8 cellular contexts compared by ENCODE assay signal in genomic region chr5:6448622-6449464, GRCh38. TPM values are rescaled to one million over a fixed set of nuclear protein-coding genes. Genes with fewer than 3 reads are reported as not detected.
DNase-seq lines count a peak whose midpoint lies in the region; ATAC-seq and TF ChIP-seq lines count a peak whose summit lies in the region.

A gene with protein sequence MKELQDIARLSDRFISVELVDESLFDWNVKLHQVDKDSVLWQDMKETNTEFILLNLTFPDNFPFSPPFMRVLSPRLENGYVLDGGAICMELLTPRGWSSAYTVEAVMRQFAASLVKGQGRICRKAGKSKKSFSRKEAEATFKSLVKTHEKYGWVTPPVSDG (plus strand): TSS chr5:6448859. CDS start chr5:6448894, 35 bp downstream.

- H3K4me3 ChIP-seq in KMS-11 (IDR thresholded peaks at IDR 0.05; ENCODE audit: insufficient read depth, low read depth, low read length) = no peak within 1 kb of the TSS
- peak within 1 kb of the TSS; percentile 67 to 72 for H3K4me3 ChIP-seq in ascending aorta
- peak within 1 kb of the TSS; percentile 64 for H3K4me3 ChIP-seq in iPS-18c (ENCODE audit: insufficient read depth, low read depth, low read length)
- peak within 1 kb of the TSS in 7 of 8 donors; percentile 12 to 67 (median 31) for H3K4me3 ChIP-seq in spleen

- H3K4me1 ChIP-seq in KMS-11 (ENCODE audit: low read depth, poor library complexity, severe bottlenecking) = peaks cover 41% of the 10 kb centered on the region
- H3K4me1 ChIP-seq in ascending aorta = peaks cover 0 to 14% of the 10 kb centered on the region in 2 donors
- H3K4me1 ChIP-seq in spleen = peaks cover 0 to 18% (median 9%) of the 10 kb centered on the region in 6 donors

- peak within 1 kb of the TSS; percentile 97 for H3K4me2 ChIP-seq in KMS-11

- TF ChIP-seq POLR2A in spleen (IDR thresholded peaks at IDR 0.05) = no peak

- no peak within 1 kb of the TSS for H2AFZ ChIP-seq in KMS-11 (ENCODE audit: low read depth)

- peak within 1 kb of the TSS; percentile 58 for H3K27ac ChIP-seq in KMS-11
- peak within 1 kb of the TSS in 1 of 2 donors; percentile 40 for H3K27ac ChIP-seq in ascending aorta
- H3K27ac ChIP-seq in spleen = no peak within 1 kb of the TSS

- intact Hi-C loops in ascending aorta (cut with DNase I) (loop anchor here (2.0 kb wide), 3 partner anchors 70 to 954 kb away; partner anchors contain the start of gene MED10), spleen (cut with DNase I; ENCODE audit: low total_unique reads) (no loop called here)

- peak; percentile 40 for DNase-seq in activated CD4-positive, alpha-beta T cell treated with anti-CD3 and anti-CD28 coated beads for 48 hours
- DNase-seq in activated CD4-positive, alpha-beta T cell treated with anti-CD3 and anti-CD28 coated beads for 4 hours = no peak
- DNase-seq in ascending aorta (ENCODE audit: low spot score in 2 of 2) (no peak), spleen (peak; percentile 76)

- ATAC-seq in HG03460 (IDR thresholded peaks at IDR 0.05; ENCODE audit: unreplicated experiment) (no peak), GM19395 (IDR thresholded peaks at IDR 0.05; ENCODE audit: unreplicated experiment) (no peak)

- H3K27me3 ChIP-seq in KMS-11 (ENCODE audit: insufficient read depth, low read depth) (no peaks in the 10 kb centered on the region), ascending aorta (no peaks in the 10 kb centered on the region), spleen (replicated peaks in 1 of 7) (peaks cover 8 to 62% (median 40%) of the 10 kb centered on the region in 7 donors)

- WGBS in spleen, 5 donors = 2 to 3% (median 2%) methylated on average over 51 to 103 of the region's 103 CpGs

- peaks cover 52% of the 10 kb centered on the region for H3K79me2 ChIP-seq in KMS-11 (ENCODE audit: insufficient read depth, low read depth)

- TF ChIP-seq CTCF in KMS-11 (conservative IDR thresholded peaks at IDR 0.05; ENCODE audit: low read depth, low read length) = no peak
- no peak for TF ChIP-seq CTCF in ascending aorta (IDR thresholded peaks at IDR 0.05)
- no peak for TF ChIP-seq CTCF in spleen (IDR thresholded peaks at IDR 0.05 in 8 of 11, conservative IDR thresholded peaks at IDR 0.05 in 3 of 11)

- H3K9me3 ChIP-seq in ascending aorta (no peaks in the 10 kb centered on the region), iPS-18c (ENCODE audit: control insufficient read depth, insufficient read depth, low read length) (no peaks in the 10 kb centered on the region), spleen (no peaks in the 10 kb centered on the region)

- peaks cover 25% of the 10 kb centered on the region for H4K20me1 ChIP-seq in KMS-11 (ENCODE audit: insufficient read depth)

- H3K9ac ChIP-seq in KMS-11 = peak within 1 kb of the TSS; percentile 79

- H3K36me3 ChIP-seq in KMS-11 (ENCODE audit: insufficient read depth) (peaks cover 9% of the 10 kb centered on the region; the same call in 1 of the 2 replicates), ascending aorta (no peaks in the 10 kb centered on the region), spleen (no peaks in the 10 kb centered on the region)

RNA-seq across cellular contexts. Expression of the gene that starts here (rescaled TPM):
- total RNA-seq in ascending aorta (0.85 TPM), spleen (under 1 TPM in 6 of 7 donors, not detected in 1; 0.15 to 0.77 (median 0.32) TPM)
- under 1 TPM; 0.03 to 0.08 (median 0.04) TPM for polyA plus RNA-seq in spleen

Comparison
In these comparisons a context has a peak if more than half of its experiments do, and no peak if none do; other contexts are left out.
1. Peak in DNase-seq and H3K4me3 ChIP-seq in spleen; RNA of the gene not detected or under 1 TPM.